18 cellular contexts compared by ENCODE assay signal in the genomic region with DNA sequence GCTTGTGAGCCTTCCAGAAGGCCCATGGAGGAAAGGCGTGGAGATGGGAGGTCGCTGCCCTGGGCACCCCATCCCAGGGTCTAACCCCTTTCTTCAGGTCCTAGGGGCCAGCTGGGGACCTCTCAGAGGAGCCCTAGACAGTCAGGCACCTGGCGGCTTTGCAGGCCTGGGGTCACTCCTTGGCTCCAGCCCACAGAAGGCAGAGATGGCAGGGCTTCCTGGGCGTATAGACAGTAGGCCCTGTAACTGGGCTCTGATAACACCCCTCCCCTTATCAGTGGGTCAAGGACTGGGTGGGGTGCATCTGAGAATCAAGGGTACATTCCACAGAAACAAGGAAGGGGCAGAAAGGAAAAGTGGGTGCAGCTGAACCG. TPM values are rescaled to one million over a fixed set of nuclear protein-coding genes. Genes with fewer than 3 reads are reported as not detected.
A peak's percentile ranks its signal among the peaks of the same experiment; 100 is the strongest.
DNase-seq lines count a peak whose midpoint lies in the region; ATAC-seq, FAIRE-seq and TF ChIP-seq lines count a peak whose summit lies in the region.
"Had no signal": no experiment of that assay in that cellular context is flagged by ENCODE, and none has a peak within 500 bp of the region (broad histone marks: within the 10 kb centered on the region; RNA-seq: fewer than 3 reads in every experiment).

No MANE protein-coding gene starts in this region.

- no peak overlapping the region for H3K23ac ChIP-seq in H1 (ENCODE audit: insufficient read length)

- H4K91ac ChIP-seq in H1 (replicated peaks; ENCODE audit: insufficient read length, low read length) = no peak overlapping the region

- CTCF ChIA-PET in activated naive CD4-positive, alpha-beta T cell treated with anti-CD3 and anti-CD28 coated beads for 36 hours (lab: Charles Lee) = interaction anchor here (0.8 to 12.2 kb wide), 5 partner anchors 9 to 171 kb away, joined by 3 to 186 read pairs (median 6); no protein-coding TSS in a partner anchor
- CTCF ChIA-PET in PC-9 (lab: Charles Lee) = no interaction called here
- CTCF ChIA-PET in H1 (lab: Charles Lee; ENCODE audit: partially characterized antibody) = interaction anchor here (1.0 to 11.5 kb wide), 5 partner anchors 84 to 172 kb away, joined by 3 to 299 read pairs (median 11); no protein-coding TSS in a partner anchor
- CTCF ChIA-PET in PC-3 (lab: Charles Lee) = no interaction called here
- CTCF ChIA-PET in RWPE1 (lab: Yijun Ruan, JAX) = interaction anchor here (0.7 to 1.3 kb wide), 3 partner anchors 121 to 194 kb away, joined by 3 to 7 read pairs (median 4); no protein-coding TSS in a partner anchor

- no peak for DNase-seq in activated naive CD4-positive, alpha-beta T cell treated with anti-CD3 and anti-CD28 coated beads, Interleukin-2, amount 50 U/mL, for 72 hours (ENCODE audit: low spot score in 2 of 2)
- no peak for DNase-seq in activated naive CD4-positive, alpha-beta T cell treated with anti-CD3 and anti-CD28 coated beads for 36 hours
- DNase-seq in PC-9 (peak in 1 of 2 experiments; percentile 33), H1 (ENCODE audit: low read depth in 1 of 2, low spot score in 2 of 2) (no peak), PC-3 (no peak), coronary artery (ENCODE audit: low spot score) (no peak), RWPE1 (ENCODE audit: low spot score) (no peak)
- no peak for DNase-seq in stimulated activated naive CD8-positive, alpha-beta T cell treated with anti-CD3 and anti-CD28 coated beads, Interleukin-15, amount 100 ng/mL, for 72 hours
- DNase-seq: activated CD4-positive, alpha-beta T cell treated with anti-CD3 and anti-CD28 coated beads, Interleukin-2, amount 50 U/mL, for 48 hours; activated effector memory CD4-positive, alpha-beta T cell treated with Interleukin-2 at 50 U/mL for 16 hours; amniotic stem cell; naive B cell; NCI-H1105 treated with DMSO at 0.1 percent for 48 hours; T-helper 9 cell; uterus had no signal

- H3K79me1 ChIP-seq in H1 (ENCODE audit: low read depth, low read length) = no peaks in the 10 kb centered on the region

- ATAC-seq in activated naive CD4-positive, alpha-beta T cell treated with anti-CD3 and anti-CD28 coated beads, Interleukin-2, amount 50 U/mL, for 72 hours = no peak
- ATAC-seq in stimulated activated naive CD8-positive, alpha-beta T cell treated with anti-CD3 and anti-CD28 coated beads, Interleukin-15, amount 100 ng/mL, for 72 hours = no peak
- ATAC-seq in PC-3 = no peak

- H3K56ac ChIP-seq in H1 (replicated peaks; ENCODE audit: insufficient read length, low read depth, low read length) = no peak overlapping the region

- H4K20me1 ChIP-seq in PC-9 (ENCODE audit: insufficient read depth) = no peaks in the 10 kb centered on the region
- H4K20me1 ChIP-seq in H1 (replicated peaks in 1 of 2; ENCODE audit: control insufficient read depth in 1 of 2, insufficient read depth in 2 of 2, low read length in 2 of 2) = peaks cover 0 to 2% of the 10 kb centered on the region in 2 experiments
- no peaks in the 10 kb centered on the region for H4K20me1 ChIP-seq in PC-3 (ENCODE audit: low read length)

- 0 out of 2 replicates have a peak overlapping the region, but pooled peaks have one; percentile 39 for H3K4me2 ChIP-seq in PC-9
- H3K4me2 ChIP-seq in H1 (ENCODE audit: insufficient read depth in 1 of 2, low read depth in 2 of 2, low read length in 2 of 2) = no peak overlapping the region
- no peak overlapping the region for H3K4me2 ChIP-seq in PC-3 (ENCODE audit: low read length)
- H3K4me2 ChIP-seq: KMS-11 had no signal

- H3K36me3 ChIP-seq in PC-9 (ENCODE audit: low read depth) = no peaks in the 10 kb centered on the region
- no peaks in the 10 kb centered on the region for H3K36me3 ChIP-seq in H1 (ENCODE audit: control insufficient read depth in 2 of 4, insufficient read depth in 4 of 4, low read length in 3 of 4)
- H3K36me3 ChIP-seq in PC-3 (ENCODE audit: low read depth, low read length) = no peaks in the 10 kb centered on the region
- H3K36me3 ChIP-seq: uterus had no signal

- no peaks in the 10 kb centered on the region for H3K79me2 ChIP-seq in PC-9 (ENCODE audit: low read depth)
- H3K79me2 ChIP-seq in H1 (ENCODE audit: control insufficient read depth in 1 of 2, insufficient read depth in 2 of 2, low read length in 2 of 2) = no peaks in the 10 kb centered on the region
- no peaks in the 10 kb centered on the region for H3K79me2 ChIP-seq in PC-3 (ENCODE audit: low read length)

- H2BK15ac ChIP-seq in H1 (ENCODE audit: low read length) = no peak overlapping the region

- peak overlapping the region; percentile 60; the same call in 1 of the 2 replicates for H2BK12ac ChIP-seq in H1 (ENCODE audit: low read depth, low read length)

- H3K27me3 ChIP-seq in PC-9 (ENCODE audit: insufficient read depth, low read depth) (no peaks in the 10 kb centered on the region), H1 (replicated peaks in 1 of 4; ENCODE audit: control insufficient read depth in 3 of 4, extremely low read depth in 1 of 4, insufficient read depth in 3 of 4, low read length in 3 of 4) (no peaks in the 10 kb centered on the region), PC-3 (ENCODE audit: low read length) (no peaks in the 10 kb centered on the region)
- H3K27me3 ChIP-seq: uterus had no signal

- H3K23me2 ChIP-seq in H1 (ENCODE audit: low read depth, low read length) = no peaks in the 10 kb centered on the region

- no peak for FAIRE-seq in H1 (lab: Jason Lieb, UNC)

- H3K18ac ChIP-seq in H1 (ENCODE audit: extremely low read depth, low read length) = no peak overlapping the region

- no peak for TF ChIP-seq POLR2A in H1 (IDR thresholded peaks at IDR 0.05; ENCODE audit: control extremely low read depth in 1 of 2, low read depth in 2 of 2, low read length in 2 of 2)

- no peak for TF ChIP-seq RAD21 in H1 (IDR thresholded peaks at IDR 0.05 in 1 of 2, conservative IDR thresholded peaks at IDR 0.05 in 1 of 2; ENCODE audit: low read depth in 2 of 2, low read length in 2 of 2)

- H2AFZ ChIP-seq in PC-9 (0 out of 2 replicates have a peak overlapping the region, but pooled peaks have one; percentile 14), H1 (ENCODE audit: low read length) (no peak overlapping the region), PC-3 (ENCODE audit: low read length) (no peak overlapping the region)

- H3K27ac ChIP-seq in PC-9 = no peak overlapping the region
- no peak overlapping the region for H3K27ac ChIP-seq in H1 (ENCODE audit: low read depth, low read length)
- H3K27ac ChIP-seq in PC-3 (ENCODE audit: low read length) = no peak overlapping the region
- H3K27ac ChIP-seq in coronary artery = no peak overlapping the region
- H3K27ac ChIP-seq in RWPE1 = no peak overlapping the region
- H3K27ac ChIP-seq: KMS-11 had no signal

- H3K4me1 Mint-ChIP-seq in activated naive CD4-positive, alpha-beta T cell treated with anti-CD3 and anti-CD28 coated beads for 36 hours (ENCODE audit: low read depth) = peaks cover 37% of the 10 kb centered on the region
- peaks cover 63% of the 10 kb centered on the region for H3K4me1 Mint-ChIP-seq in stimulated activated naive CD8-positive, alpha-beta T cell treated with anti-CD3 and anti-CD28 coated beads, Interleukin-15, amount 100 ng/mL, for 72 hours

- H3K9me2 ChIP-seq in PC-9 (ENCODE audit: insufficient read depth) = no peaks in the 10 kb centered on the region
- no peaks in the 10 kb centered on the region for H3K9me2 ChIP-seq in PC-3 (replicated peaks; ENCODE audit: low read length)

- no peak overlapping the region for H4K5ac ChIP-seq in H1 (ENCODE audit: insufficient read length, low read depth, low read length)

- no peak overlapping the region for H3K9ac ChIP-seq in H1 (replicated peaks in 1 of 4; ENCODE audit: extremely low read depth in 1 of 4, low read depth in 3 of 4, low read length in 3 of 4)
- H3K9ac ChIP-seq in PC-3 (ENCODE audit: low read length) = no peak overlapping the region
- H3K9ac ChIP-seq: KMS-11 had no signal

- no peaks in the 10 kb centered on the region for H3K27me3 Mint-ChIP-seq in activated naive CD4-positive, alpha-beta T cell treated with anti-CD3 and anti-CD28 coated beads for 36 hours (ENCODE audit: low read depth)
- H3K27me3 Mint-ChIP-seq in stimulated activated naive CD8-positive, alpha-beta T cell treated with anti-CD3 and anti-CD28 coated beads, Interleukin-15, amount 100 ng/mL, for 72 hours = no peaks in the 10 kb centered on the region
- H3K27me3 Mint-ChIP-seq: naive B cell, progenitor cell of endocrine pancreas had no signal

- H3K4me3 ChIP-seq in PC-9 (no peak overlapping the region), H1 (ENCODE audit: extremely low read depth in 1 of 4, insufficient read depth in 2 of 4, low read depth in 3 of 4, low read length in 4 of 4) (no peak overlapping the region), PC-3 (ENCODE audit: low read length) (no peak overlapping the region), coronary artery (no peak overlapping the region)
- H3K4me3 ChIP-seq: uterus had no signal

- TF ChIP-seq CTCF in PC-9 (conservative IDR thresholded peaks at IDR 0.05) (no peak), H1 (IDR thresholded peaks at IDR 0.05; ENCODE audit: control extremely low read depth in 1 of 3, insufficient read depth in 1 of 3, low read depth in 1 of 3, low read length in 3 of 3) (no peak), PC-3 (conservative IDR thresholded peaks at IDR 0.05; ENCODE audit: low read depth, low read length) (no peak), coronary artery (IDR thresholded peaks at IDR 0.05) (no peak), RWPE1 (conservative IDR thresholded peaks at IDR 0.05; ENCODE audit: low read depth) (no peak)

- no peak overlapping the region for H2AK5ac ChIP-seq in H1 (ENCODE audit: low read depth, low read length)

- BruUV-seq in PC-9 (replicated peaks; lab: Mats Ljungman, UMichigan) = no TSS peak
- no TSS peak for BruUV-seq in PC-3 (replicated peaks; lab: Mats Ljungman, UMichigan)

- H3K9me3 ChIP-seq in PC-9 (ENCODE audit: insufficient read depth, low read depth) (no peaks in the 10 kb centered on the region), H1 (ENCODE audit: insufficient read depth in 2 of 2, low read depth in 1 of 2, low read length in 1 of 2) (no peaks in the 10 kb centered on the region), PC-3 (ENCODE audit: low read length) (no peaks in the 10 kb centered on the region)
- H3K9me3 ChIP-seq: uterus had no signal

- H3K9me3 Mint-ChIP-seq in activated naive CD4-positive, alpha-beta T cell treated with anti-CD3 and anti-CD28 coated beads, Interleukin-2, amount 50 U/mL, for 72 hours = no peaks in the 10 kb centered on the region
- no peaks in the 10 kb centered on the region for H3K9me3 Mint-ChIP-seq in activated naive CD4-positive, alpha-beta T cell treated with anti-CD3 and anti-CD28 coated beads for 36 hours
- no peaks in the 10 kb centered on the region for H3K9me3 Mint-ChIP-seq in stimulated activated naive CD8-positive, alpha-beta T cell treated with anti-CD3 and anti-CD28 coated beads, Interleukin-15, amount 100 ng/mL, for 72 hours
- H3K9me3 Mint-ChIP-seq: naive B cell had no signal

- no peaks in the 10 kb centered on the region for H3K36me3 Mint-ChIP-seq in activated naive CD4-positive, alpha-beta T cell treated with anti-CD3 and anti-CD28 coated beads, Interleukin-2, amount 50 U/mL, for 72 hours
- H3K36me3 Mint-ChIP-seq in activated naive CD4-positive, alpha-beta T cell treated with anti-CD3 and anti-CD28 coated beads for 36 hours (ENCODE audit: low read depth) = no peaks in the 10 kb centered on the region
- H3K36me3 Mint-ChIP-seq: naive B cell had no signal

- H4K8ac ChIP-seq in H1 (ENCODE audit: extremely low read depth, insufficient read depth, low read length) = no peak overlapping the region; the same call in 1 of the 2 replicates

- H3K4me3 Mint-ChIP-seq in activated naive CD4-positive, alpha-beta T cell treated with anti-CD3 and anti-CD28 coated beads for 36 hours = no peak overlapping the region
- no peak overlapping the region for H3K4me3 Mint-ChIP-seq in stimulated activated naive CD8-positive, alpha-beta T cell treated with anti-CD3 and anti-CD28 coated beads, Interleukin-15, amount 100 ng/mL, for 72 hours
- H3K4me3 Mint-ChIP-seq: naive B cell had no signal

- H3K14ac ChIP-seq in H1 (ENCODE audit: insufficient read length) = no peak overlapping the region

- WGBS in H1 (ENCODE audit: extremely low coverage in 1 of 2, insufficient coverage in 1 of 2, insufficient read length in 1 of 2, insufficient replicate concordance in 2 of 2, low coverage in 1 of 2, low lambda C conversion rate in 2 of 2, missing lambda C conversion rate in 1 of 2), 2 experiments = 86% methylated on average over 5 of the region's 5 CpGs; no CpG with 5 or more reads in 1 of the 2 experiments

- no peak overlapping the region for H2BK5ac ChIP-seq in H1 (ENCODE audit: low read depth, low read length)

- H3F3A ChIP-seq in PC-9 (ENCODE audit: insufficient read depth, low read depth) (peaks cover 5% of the 10 kb centered on the region; the same call in 1 of the 2 replicates), PC-3 (ENCODE audit: low read length, unreplicated experiment) (no peaks in the 10 kb centered on the region)

- peak overlapping the region; percentile 29 to 82 for H3K27ac Mint-ChIP-seq in activated naive CD4-positive, alpha-beta T cell treated with anti-CD3 and anti-CD28 coated beads, Interleukin-2, amount 50 U/mL, for 72 hours
- H3K27ac Mint-ChIP-seq in activated naive CD4-positive, alpha-beta T cell treated with anti-CD3 and anti-CD28 coated beads for 36 hours = no peak overlapping the region
- peak overlapping the region; percentile 83 to 92 for H3K27ac Mint-ChIP-seq in stimulated activated naive CD8-positive, alpha-beta T cell treated with anti-CD3 and anti-CD28 coated beads, Interleukin-15, amount 100 ng/mL, for 72 hours
- H3K27ac Mint-ChIP-seq: progenitor cell of endocrine pancreas had no signal

- no peak overlapping the region for H3K4ac ChIP-seq in H1 (replicated peaks; ENCODE audit: insufficient read length, low read depth, low read length)

- no peak for TF ChIP-seq EP300 in H1 (IDR thresholded peaks at IDR 0.05; ENCODE audit: borderline replicate concordance in 1 of 2, low read depth in 2 of 2, low read length in 2 of 2)

- H2BK120ac ChIP-seq in H1 (replicated peaks; ENCODE audit: low read depth, low read length) = no peak overlapping the region

- H2BK20ac ChIP-seq in H1 (ENCODE audit: low read length) = no peak overlapping the region; the same call in 1 of the 2 replicates

- POLR2A ChIA-PET in PC-9 (lab: Charles Lee; ENCODE audit: unreplicated experiment) (no interaction called here), H1 (lab: Charles Lee; ENCODE audit: partially characterized antibody) (interaction anchor here (0.7 to 1.8 kb wide), 4 partner anchors 23 to 138 kb away, joined by 3 to 4 read pairs (median 3); no protein-coding TSS in a partner anchor), PC-3 (lab: Charles Lee; ENCODE audit: unreplicated experiment) (no interaction called here), RWPE1 (lab: Yijun Ruan, JAX; ENCODE audit: low non-redundant PET) (interaction anchor here (0.7 kb wide), 1 partner anchor 18 kb away, joined by 3 read pairs; no protein-coding TSS in a partner anchor)

- H3K4me1 ChIP-seq in PC-9 (replicated peaks; ENCODE audit: insufficient read depth) (peaks cover 14% of the 10 kb centered on the region), H1 (replicated peaks in 1 of 4; ENCODE audit: control insufficient read depth in 3 of 4, insufficient read depth in 4 of 4, low read length in 3 of 4) (peaks cover 0 to 8% (median 1%) of the 10 kb centered on the region in 4 experiments; a peak in 3 of 7 replicates), PC-3 (ENCODE audit: insufficient read depth, low read length) (no peaks in the 10 kb centered on the region)
- H3K4me1 ChIP-seq: uterus had no signal

- intact Hi-C loops in activated naive CD4-positive, alpha-beta T cell treated with anti-CD3 and anti-CD28 coated beads for 36 hours (cut with micrococcal nuclease) = no loop called here
- intact Hi-C loops in PC-9 (cut with micrococcal nuclease; ENCODE audit: unreplicated experiment) = loop anchor here (2.0 to 10.0 kb wide), 2 partner anchors 52 to 340 kb away; no protein-coding TSS in a partner anchor
- intact Hi-C loops in PC-3 (cut with micrococcal nuclease) = no loop called here

RNA-seq across cellular contexts. Expression of a gene that starts 16.7 kb away (rescaled TPM):
- not detected for total RNA-seq in activated naive CD4-positive, alpha-beta T cell treated with anti-CD3 and anti-CD28 coated beads, Interleukin-2, amount 50 U/mL, for 72 hours
- not detected for total RNA-seq in activated naive CD4-positive, alpha-beta T cell treated with anti-CD3 and anti-CD28 coated beads for 36 hours
- total RNA-seq in PC-9 (2021) (not detected in 2 replicates), PC-3 (2014; rRNA removed) (not detected in 2 replicates)
- total RNA-seq in H1 (2021; fragmentation: NEBNext Ultra II Directional; extraction: Animal tissue kit (Norgen Biotek cat#: 25700)) = 4.1 and 4.5 TPM in 2 replicates
- 2.5 and 4.9 TPM in 2 replicates for polyA plus RNA-seq in H1 (2011; rRNA removed)
- polyA plus RNA-seq in H1 (2011; cell fraction: cytosol; rRNA removed) = 1.4 TPM
- 6.2 TPM for polyA plus RNA-seq in H1 (2011; cell fraction: nucleus; rRNA removed)
- polyA plus RNA-seq in H1 (2012, experiment 1 of 2) = 3.8 to 10.5 TPM (median 6.0 TPM) in 4 replicates
- polyA plus RNA-seq in H1 (2012, experiment 2 of 2) = 8.0 TPM
- 6.4 TPM for polyA plus RNA-seq in H1 (2013, experiment 1 of 2)
- polyA plus RNA-seq in H1 (2013, experiment 2 of 2) = 5.5 TPM
- 0.69 and 1.1 TPM in 2 replicates for polyA minus RNA-seq in H1 (2011; rRNA and poly(A)+ RNA removed)
- 1.7 TPM for polyA minus RNA-seq in H1 (2011; cell fraction: cytosol; rRNA and poly(A)+ RNA removed)
- not detected for polyA minus RNA-seq in H1 (2011; cell fraction: nucleus; rRNA and poly(A)+ RNA removed)
- total RNA-seq: progenitor cell of endocrine pancreas had no signal
- polyA plus RNA-seq: AG04450 had no signal

RNA-seq across cellular contexts. Expression of a gene that starts 21.8 kb away (rescaled TPM):
- total RNA-seq in activated naive CD4-positive, alpha-beta T cell treated with anti-CD3 and anti-CD28 coated beads, Interleukin-2, amount 50 U/mL, for 72 hours = not detected
- total RNA-seq in activated naive CD4-positive, alpha-beta T cell treated with anti-CD3 and anti-CD28 coated beads for 36 hours = not detected
- total RNA-seq in PC-9 (2021) (10.3 and 13.9 TPM in 2 replicates), PC-3 (2014; rRNA removed) (9.7 and 10.0 TPM in 2 replicates)
- 7.7 and 9.8 TPM in 2 replicates for total RNA-seq in H1 (2021; fragmentation: NEBNext Ultra II Directional; extraction: Animal tissue kit (Norgen Biotek cat#: 25700))
- polyA plus RNA-seq in H1 (2011; rRNA removed) = 6.3 and 8.3 TPM in 2 replicates
- polyA plus RNA-seq in H1 (2011; cell fraction: cytosol; rRNA removed) = 6.1 TPM
- polyA plus RNA-seq in H1 (2011; cell fraction: nucleus; rRNA removed) = 16.9 TPM
- polyA plus RNA-seq in H1 (2012, experiment 1 of 2) = 12.4 to 16.0 TPM (median 13.1 TPM) in 4 replicates
- polyA plus RNA-seq in H1 (2012, experiment 2 of 2) = 9.8 TPM
- 16.6 TPM for polyA plus RNA-seq in H1 (2013, experiment 1 of 2)
- polyA plus RNA-seq in H1 (2013, experiment 2 of 2) = 17.1 TPM
- 4.7 and 6.5 TPM in 2 replicates for polyA minus RNA-seq in H1 (2011; rRNA and poly(A)+ RNA removed)
- polyA minus RNA-seq in H1 (2011; cell fraction: cytosol; rRNA and poly(A)+ RNA removed) = 5.9 TPM
- polyA minus RNA-seq in H1 (2011; cell fraction: nucleus; rRNA and poly(A)+ RNA removed) = 6.0 TPM
- polyA plus RNA-seq: AG04450 had no signal

Comparison
In these comparisons a context has a peak if more than half of its experiments do, and no peak if none do; other contexts are left out.
1. CTCF ChIA-PET loops: an anchor here in activated naive CD4-positive, alpha-beta T cell treated with anti-CD3 and anti-CD28 coated beads for 36 hours (0.8 to 12.2 kb wide), H1 (1.0 to 11.5 kb wide) and RWPE1 (0.7 to 1.3 kb wide); none called in PC-9 and PC-3.
2. POLR2A ChIA-PET loops: an anchor here in H1 (0.7 to 1.8 kb wide) and RWPE1 (0.7 kb wide); none called in PC-9 and PC-3.